Comparison of ENCODE assay signal across 8 cellular contexts in the genomic region with DNA sequence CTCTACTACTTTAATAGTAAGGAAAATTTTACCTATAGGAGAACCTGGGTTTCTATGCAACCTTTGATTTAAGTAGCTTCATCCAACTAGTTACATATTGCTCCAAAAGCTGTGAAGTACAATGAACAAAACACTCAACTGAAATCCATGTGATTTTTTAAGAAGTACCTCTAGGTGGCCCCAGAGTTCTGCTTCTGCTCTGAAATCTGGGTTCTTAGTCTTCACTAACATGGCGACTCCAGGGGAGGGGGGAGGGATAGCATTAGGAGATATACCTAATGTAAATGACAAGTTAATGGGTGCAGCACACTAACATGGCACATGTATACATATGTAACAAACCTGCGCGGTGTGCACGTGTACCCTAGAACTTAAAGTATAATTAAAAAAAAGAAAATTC.
DNase-seq lines count a peak whose midpoint lies in the region; ATAC-seq, FAIRE-seq and TF ChIP-seq lines count a peak whose summit lies in the region.

No MANE protein-coding gene starts in this region.

- no peaks in the 10 kb centered on the region for H3K4me1 ChIP-seq in effector memory CD4-positive, alpha-beta T cell (ENCODE audit: control insufficient read depth, insufficient read depth, low read length, poor library complexity, severe bottlenecking)

- ATAC-seq in HG03097 (IDR thresholded peaks at IDR 0.05; ENCODE audit: low FRiP score, unreplicated experiment) (peak; percentile 69), HG03045 (IDR thresholded peaks at IDR 0.05; ENCODE audit: unreplicated experiment) (no peak)

- H3K27me3 ChIP-seq in effector memory CD4-positive, alpha-beta T cell (replicated peaks; ENCODE audit: control insufficient read depth, insufficient read depth, low read length, poor library complexity, severe bottlenecking), result no peaks in the 10 kb centered on the region

- H3K4me3 ChIP-seq in fibroblast of mammary gland (ENCODE audit: control insufficient read depth, low read depth, low read length), result no peak overlapping the region
- H3K4me3 ChIP-seq in effector memory CD4-positive, alpha-beta T cell (ENCODE audit: insufficient read depth, low read depth, low read length, poor library complexity, severe bottlenecking), result no peak overlapping the region

- peak; percentile 53 for FAIRE-seq in GM18507 (lab: Jason Lieb, UNC)

- peak; percentile 16 for DNase-seq in AG20443 (ENCODE audit: low spot score)
- DNase-seq in GM18507 (ENCODE audit: extremely low spot score, insufficient read length, low read depth), result no peak
- peak; percentile 25 for DNase-seq in NOMO-1 treated with DMSO at 0.1 percent for 48 hours (lab: John Stamatoyannopoulos, UW; ENCODE audit: unreplicated experiment)
- DNase-seq in fibroblast of mammary gland (ENCODE audit: low read depth), result peak; percentile 50
- no peak for DNase-seq in effector memory CD4-positive, alpha-beta T cell
- DNase-seq in mesenteric fat pad (ENCODE audit: low spot score), result no peak

- H3K27ac ChIP-seq in effector memory CD4-positive, alpha-beta T cell (ENCODE audit: insufficient read depth, low read length, poor library complexity, severe bottlenecking), result no peak overlapping the region

- H3K36me3 ChIP-seq in effector memory CD4-positive, alpha-beta T cell (ENCODE audit: control insufficient read depth, insufficient read depth, low read length), result no peaks in the 10 kb centered on the region

- H3K9me3 ChIP-seq in effector memory CD4-positive, alpha-beta T cell (ENCODE audit: control insufficient read depth, low read length), result no peaks in the 10 kb centered on the region

- peak; percentile 45 for TF ChIP-seq CTCF in fibroblast of mammary gland (conservative IDR thresholded peaks at IDR 0.05; ENCODE audit: control insufficient read depth, insufficient read depth, low read depth, low read length)

Comparison
In these comparisons a context has a peak if more than half of its experiments do, and no peak if none do; other contexts are left out.
1. DNase-seq: peak in AG20443 (single experiment), NOMO-1 treated with DMSO at 0.1 percent for 48 hours (single experiment) and fibroblast of mammary gland (single experiment); none in GM18507 (single experiment), effector memory CD4-positive, alpha-beta T cell (0 of 3) and mesenteric fat pad (single experiment).